Comparison of ENCODE assay signal across 9 cellular contexts in the genomic region with DNA sequence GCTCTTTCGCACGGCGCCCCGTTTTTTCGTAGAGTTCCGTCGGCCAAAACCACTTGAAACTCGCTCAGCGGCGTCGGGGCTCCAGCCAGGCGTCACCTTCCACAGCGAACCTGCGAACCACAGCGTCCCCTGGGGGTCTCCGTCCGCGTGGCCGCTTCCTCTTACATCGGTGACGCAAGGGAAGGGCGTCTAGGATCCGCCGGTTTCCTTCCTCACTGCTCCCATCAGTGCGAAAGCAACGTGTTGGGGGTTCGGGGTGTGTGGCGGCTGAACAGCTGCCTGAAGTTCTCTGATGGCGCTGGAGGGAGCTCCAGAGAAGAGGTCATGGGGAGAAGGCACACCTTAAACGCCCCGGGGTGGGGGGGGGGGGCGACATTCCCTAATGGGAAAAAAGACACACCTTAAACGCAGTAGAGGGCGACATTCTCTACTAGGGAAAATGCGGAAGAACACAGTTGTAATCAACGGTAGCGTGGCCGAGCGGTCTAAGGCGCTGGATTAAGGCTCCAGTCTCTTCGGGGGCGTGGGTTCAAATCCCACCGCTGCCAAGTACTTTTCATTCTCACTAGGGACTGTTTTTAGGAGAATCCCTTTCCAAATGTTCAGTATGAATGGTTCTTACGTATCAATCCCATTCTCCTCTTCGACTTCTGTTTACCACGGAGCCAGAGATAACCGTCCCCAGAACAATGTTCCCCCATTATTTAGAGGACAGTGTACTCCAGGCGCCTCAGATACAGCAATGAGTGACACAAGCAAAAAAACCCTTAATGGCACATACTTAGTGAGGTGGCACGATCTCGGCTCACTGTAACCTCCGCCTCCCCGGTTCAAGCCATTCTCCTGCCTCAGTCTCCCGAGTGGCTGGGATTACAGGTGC. TPM values are rescaled to one million over a fixed set of nuclear protein-coding genes. Genes with fewer than 3 reads are reported as not detected.
DNase-seq lines count a peak whose midpoint lies in the region.
"Had no signal": no experiment of that assay in that cellular context is flagged by ENCODE, and none has a peak within 500 bp of the region (broad histone marks: within the 10 kb centered on the region; RNA-seq: fewer than 3 reads in every experiment).

No MANE protein-coding gene starts in this region.

- no peak overlapping the region for H3K27ac ChIP-seq in mesodermal cell (ENCODE audit: low read depth, low read length, severe bottlenecking)
- H3K27ac ChIP-seq: BLaER1 treated with 17β-estradiol and CSF1 and Interleukin-3, amounts not matched to agents 10 nM and 100 nM had no signal

- peak overlapping the region; percentile 27 for H3K4me3 ChIP-seq in mesodermal cell (ENCODE audit: extremely low read depth, insufficient read depth, low read length, poor library complexity, severe bottlenecking)

- H3K36me3 ChIP-seq in mesodermal cell (ENCODE audit: control insufficient read depth, insufficient read depth, low read length) = no peaks in the 10 kb centered on the region
- H3K36me3 ChIP-seq: BLaER1 treated with 17β-estradiol and CSF1 and Interleukin-3, amounts not matched to agents 10 nM and 100 nM had no signal

- DNase-seq in NCI-H510A treated with DMSO at 0.1 percent for 48 hours (lab: John Stamatoyannopoulos, UW) = peak; percentile 12
- DNase-seq in NCI-H510A (lab: John Stamatoyannopoulos, UW) = no peak
- peak; percentile 72 to 79 for DNase-seq in activated CD4-positive, alpha-beta T cell treated with anti-CD3 and anti-CD28 coated beads, Interleukin-2, amount 50 U/mL, for 48 hours
- DNase-seq in ecto neural progenitor cell (ENCODE audit: low spot score) = peak; percentile 90
- peak; percentile 57 for DNase-seq in stimulated activated CD8-positive, alpha-beta memory T cell treated with anti-CD3 and anti-CD28 coated beads, Interleukin-7, amount 100 ng/mL, for 24 hours (ENCODE audit: low read depth)
- no peak for DNase-seq in cerebellum (ENCODE audit: low spot score)
- no peak for DNase-seq in mesenteric fat pad (ENCODE audit: low spot score)

- 23 to 26% methylated on average over 34 to 38 of the region's 53 CpGs for WGBS in mesodermal cell (ENCODE audit: insufficient coverage in 2 of 2), 2 experiments

- H3K9me3 ChIP-seq in mesodermal cell (ENCODE audit: control insufficient read depth, low read length) = no peaks in the 10 kb centered on the region

- no peaks in the 10 kb centered on the region for H3K4me1 ChIP-seq in mesodermal cell (ENCODE audit: control insufficient read depth, insufficient read depth, low read length, poor library complexity, severe bottlenecking)
- H3K4me1 ChIP-seq: BLaER1 treated with 17β-estradiol and CSF1 and Interleukin-3, amounts not matched to agents 10 nM and 100 nM had no signal

RNA-seq across cellular contexts. Expression of a gene that starts 16.3 kb away (rescaled TPM):
- polyA plus RNA-seq in mesodermal cell (2013, experiment 1 of 2) = 0.18 TPM
- polyA plus RNA-seq in mesodermal cell (2013, experiment 2 of 2) = 0.10 TPM
- total RNA-seq in cerebellum (5.5 TPM), mesenteric fat pad (0.64 TPM)

RNA-seq across cellular contexts. Expression of a gene that starts 56.2 kb away (rescaled TPM):
- polyA plus RNA-seq in mesodermal cell (2013, experiment 1 of 2) = not detected
- polyA plus RNA-seq in mesodermal cell (2013, experiment 2 of 2) = not detected
- total RNA-seq in cerebellum (not detected), mesenteric fat pad (not detected)

Comparison
In these comparisons a context has a peak if more than half of its experiments do, and no peak if none do; other contexts are left out.
1. DNase-seq: peak in NCI-H510A treated with DMSO at 0.1 percent for 48 hours (single experiment), activated CD4-positive, alpha-beta T cell treated with anti-CD3 and anti-CD28 coated beads, Interleukin-2, amount 50 U/mL, for 48 hours (2 of 2), ecto neural progenitor cell (single experiment) and stimulated activated CD8-positive, alpha-beta memory T cell treated with anti-CD3 and anti-CD28 coated beads, Interleukin-7, amount 100 ng/mL, for 24 hours (single experiment); none in NCI-H510A (single experiment), cerebellum (single experiment) and mesenteric fat pad (single experiment).